1 cellular context compared by ENCODE assay signal in genomic region chr18:46466236-46467160, GRCh38.
TF ChIP-seq lines count a peak whose summit lies in the region.

No MANE protein-coding gene starts in this region.

TF ChIP-seq in WTC11, 78 proteins besides CTCF, POLR2A, EP300 and RAD21 (continued from another document):
- TF ChIP-seq, protein P1, sequence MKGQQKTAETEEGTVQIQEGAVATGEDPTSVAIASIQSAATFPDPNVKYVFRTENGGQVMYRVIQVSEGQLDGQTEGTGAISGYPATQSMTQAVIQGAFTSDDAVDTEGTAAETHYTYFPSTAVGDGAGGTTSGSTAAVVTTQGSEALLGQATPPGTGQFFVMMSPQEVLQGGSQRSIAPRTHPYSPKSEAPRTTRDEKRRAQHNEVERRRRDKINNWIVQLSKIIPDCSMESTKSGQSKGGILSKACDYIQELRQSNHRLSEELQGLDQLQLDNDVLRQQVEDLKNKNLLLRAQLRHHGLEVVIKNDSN (CRISPR knock-in tag; IDR thresholded peaks at IDR 0.05) = no peak
- TF ChIP-seq EMX1 (CRISPR knock-in tag; IDR thresholded peaks at IDR 0.05) = no peak
- TF ChIP-seq CBFB (CRISPR knock-in tag; IDR thresholded peaks at IDR 0.05; ENCODE audit: low read depth) = no peak
- TF ChIP-seq ZNF671 (CRISPR knock-in tag; IDR thresholded peaks at IDR 0.05) = no peak
- TF ChIP-seq ZNF121 (CRISPR knock-in tag; IDR thresholded peaks at IDR 0.05) = peak; percentile 97
- TF ChIP-seq ZNF317 (CRISPR knock-in tag; IDR thresholded peaks at IDR 0.05; ENCODE audit: borderline replicate concordance, low read depth) = no peak
- TF ChIP-seq ZNF263 (CRISPR knock-in tag; IDR thresholded peaks at IDR 0.05; ENCODE audit: low read depth) = no peak
- no peak for TF ChIP-seq NFYB (CRISPR knock-in tag; conservative IDR thresholded peaks at IDR 0.05; ENCODE audit: low read depth)
- TF ChIP-seq, protein P2, sequence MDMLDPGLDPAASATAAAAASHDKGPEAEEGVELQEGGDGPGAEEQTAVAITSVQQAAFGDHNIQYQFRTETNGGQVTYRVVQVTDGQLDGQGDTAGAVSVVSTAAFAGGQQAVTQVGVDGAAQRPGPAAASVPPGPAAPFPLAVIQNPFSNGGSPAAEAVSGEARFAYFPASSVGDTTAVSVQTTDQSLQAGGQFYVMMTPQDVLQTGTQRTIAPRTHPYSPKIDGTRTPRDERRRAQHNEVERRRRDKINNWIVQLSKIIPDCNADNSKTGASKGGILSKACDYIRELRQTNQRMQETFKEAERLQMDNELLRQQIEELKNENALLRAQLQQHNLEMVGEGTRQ (CRISPR knock-in tag; IDR thresholded peaks at IDR 0.05) = 0 out of 2 replicates have a peak, but pooled peaks have one; percentile 8
